In the genomic region with DNA sequence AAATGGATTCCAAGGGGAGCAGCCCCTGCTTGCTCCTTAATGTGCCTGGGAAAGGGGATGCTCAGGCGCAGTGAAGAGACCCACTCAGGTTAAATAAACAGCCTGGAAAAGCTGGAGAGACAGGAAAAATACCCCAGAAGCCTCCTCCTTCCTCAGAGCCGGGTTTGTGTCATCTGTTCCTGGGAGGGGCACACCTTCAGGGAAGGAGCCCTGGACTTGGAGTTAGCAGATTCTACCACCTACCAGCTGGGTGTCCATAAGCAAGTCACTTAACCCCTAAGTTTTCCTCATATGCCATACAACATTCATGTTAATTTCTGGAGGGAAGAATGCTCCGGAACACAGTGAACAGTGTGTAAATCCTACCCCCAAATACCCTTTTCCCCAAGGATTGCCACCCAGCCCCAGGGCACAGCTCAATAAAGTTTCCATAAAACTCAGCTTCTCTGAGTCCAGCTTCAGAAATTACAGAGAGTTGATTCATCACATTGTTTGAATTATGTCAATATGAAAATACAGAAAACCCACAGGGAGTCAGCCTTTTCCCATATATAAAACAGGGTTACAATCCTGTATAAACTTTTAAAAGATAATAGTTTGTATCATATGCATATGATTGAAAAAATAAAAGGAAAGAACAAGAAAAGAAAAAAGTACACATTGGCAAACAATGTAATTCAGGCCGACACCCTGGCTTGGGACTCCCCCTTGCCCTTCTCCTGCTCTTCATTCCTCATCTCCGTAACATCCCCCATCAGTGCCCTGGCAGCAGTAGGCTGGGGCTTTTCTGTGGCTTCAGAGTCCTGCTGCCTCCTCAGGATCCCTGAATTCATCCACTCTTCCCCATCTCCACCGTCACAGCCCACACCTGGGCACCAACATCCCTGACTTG, we compare ENCODE assay signal across 1 cellular context.
TF ChIP-seq lines count a peak whose summit lies in the region.

No MANE protein-coding gene starts in this region.

TF ChIP-seq in HEK293, 187 proteins besides CTCF, POLR2A, EP300 and RAD21 (continued from another document):
- TF ChIP-seq, protein P1, sequence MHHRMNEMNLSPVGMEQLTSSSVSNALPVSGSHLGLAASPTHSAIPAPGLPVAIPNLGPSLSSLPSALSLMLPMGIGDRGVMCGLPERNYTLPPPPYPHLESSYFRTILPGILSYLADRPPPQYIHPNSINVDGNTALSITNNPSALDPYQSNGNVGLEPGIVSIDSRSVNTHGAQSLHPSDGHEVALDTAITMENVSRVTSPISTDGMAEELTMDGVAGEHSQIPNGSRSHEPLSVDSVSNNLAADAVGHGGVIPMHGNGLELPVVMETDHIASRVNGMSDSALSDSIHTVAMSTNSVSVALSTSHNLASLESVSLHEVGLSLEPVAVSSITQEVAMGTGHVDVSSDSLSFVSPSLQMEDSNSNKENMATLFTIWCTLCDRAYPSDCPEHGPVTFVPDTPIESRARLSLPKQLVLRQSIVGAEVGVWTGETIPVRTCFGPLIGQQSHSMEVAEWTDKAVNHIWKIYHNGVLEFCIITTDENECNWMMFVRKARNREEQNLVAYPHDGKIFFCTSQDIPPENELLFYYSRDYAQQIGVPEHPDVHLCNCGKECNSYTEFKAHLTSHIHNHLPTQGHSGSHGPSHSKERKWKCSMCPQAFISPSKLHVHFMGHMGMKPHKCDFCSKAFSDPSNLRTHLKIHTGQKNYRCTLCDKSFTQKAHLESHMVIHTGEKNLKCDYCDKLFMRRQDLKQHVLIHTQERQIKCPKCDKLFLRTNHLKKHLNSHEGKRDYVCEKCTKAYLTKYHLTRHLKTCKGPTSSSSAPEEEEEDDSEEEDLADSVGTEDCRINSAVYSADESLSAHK (tag by site-specific recombination; IDR thresholded peaks at IDR 0.05), result peak; percentile 13; the same call in 1 of the 2 replicates
- TF ChIP-seq, protein P2, sequence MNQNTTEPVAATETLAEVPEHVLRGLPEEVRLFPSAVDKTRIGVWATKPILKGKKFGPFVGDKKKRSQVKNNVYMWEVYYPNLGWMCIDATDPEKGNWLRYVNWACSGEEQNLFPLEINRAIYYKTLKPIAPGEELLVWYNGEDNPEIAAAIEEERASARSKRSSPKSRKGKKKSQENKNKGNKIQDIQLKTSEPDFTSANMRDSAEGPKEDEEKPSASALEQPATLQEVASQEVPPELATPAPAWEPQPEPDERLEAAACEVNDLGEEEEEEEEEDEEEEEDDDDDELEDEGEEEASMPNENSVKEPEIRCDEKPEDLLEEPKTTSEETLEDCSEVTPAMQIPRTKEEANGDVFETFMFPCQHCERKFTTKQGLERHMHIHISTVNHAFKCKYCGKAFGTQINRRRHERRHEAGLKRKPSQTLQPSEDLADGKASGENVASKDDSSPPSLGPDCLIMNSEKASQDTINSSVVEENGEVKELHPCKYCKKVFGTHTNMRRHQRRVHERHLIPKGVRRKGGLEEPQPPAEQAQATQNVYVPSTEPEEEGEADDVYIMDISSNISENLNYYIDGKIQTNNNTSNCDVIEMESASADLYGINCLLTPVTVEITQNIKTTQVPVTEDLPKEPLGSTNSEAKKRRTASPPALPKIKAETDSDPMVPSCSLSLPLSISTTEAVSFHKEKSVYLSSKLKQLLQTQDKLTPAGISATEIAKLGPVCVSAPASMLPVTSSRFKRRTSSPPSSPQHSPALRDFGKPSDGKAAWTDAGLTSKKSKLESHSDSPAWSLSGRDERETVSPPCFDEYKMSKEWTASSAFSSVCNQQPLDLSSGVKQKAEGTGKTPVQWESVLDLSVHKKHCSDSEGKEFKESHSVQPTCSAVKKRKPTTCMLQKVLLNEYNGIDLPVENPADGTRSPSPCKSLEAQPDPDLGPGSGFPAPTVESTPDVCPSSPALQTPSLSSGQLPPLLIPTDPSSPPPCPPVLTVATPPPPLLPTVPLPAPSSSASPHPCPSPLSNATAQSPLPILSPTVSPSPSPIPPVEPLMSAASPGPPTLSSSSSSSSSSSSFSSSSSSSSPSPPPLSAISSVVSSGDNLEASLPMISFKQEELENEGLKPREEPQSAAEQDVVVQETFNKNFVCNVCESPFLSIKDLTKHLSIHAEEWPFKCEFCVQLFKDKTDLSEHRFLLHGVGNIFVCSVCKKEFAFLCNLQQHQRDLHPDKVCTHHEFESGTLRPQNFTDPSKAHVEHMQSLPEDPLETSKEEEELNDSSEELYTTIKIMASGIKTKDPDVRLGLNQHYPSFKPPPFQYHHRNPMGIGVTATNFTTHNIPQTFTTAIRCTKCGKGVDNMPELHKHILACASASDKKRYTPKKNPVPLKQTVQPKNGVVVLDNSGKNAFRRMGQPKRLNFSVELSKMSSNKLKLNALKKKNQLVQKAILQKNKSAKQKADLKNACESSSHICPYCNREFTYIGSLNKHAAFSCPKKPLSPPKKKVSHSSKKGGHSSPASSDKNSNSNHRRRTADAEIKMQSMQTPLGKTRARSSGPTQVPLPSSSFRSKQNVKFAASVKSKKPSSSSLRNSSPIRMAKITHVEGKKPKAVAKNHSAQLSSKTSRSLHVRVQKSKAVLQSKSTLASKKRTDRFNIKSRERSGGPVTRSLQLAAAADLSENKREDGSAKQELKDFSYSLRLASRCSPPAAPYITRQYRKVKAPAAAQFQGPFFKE (tag by site-specific recombination; IDR thresholded peaks at IDR 0.05; ENCODE audit: borderline replicate concordance), result no peak
- no peak for TF ChIP-seq ZNF175 (tag by site-specific recombination; IDR thresholded peaks at IDR 0.05)
- TF ChIP-seq ZNF423 (tag by site-specific recombination; IDR thresholded peaks at IDR 0.05), result 0 out of 2 replicates have a peak, but pooled peaks have one; percentile 33
- 0 out of 2 replicates have a peak, but pooled peaks have one; percentile 16 for TF ChIP-seq ZNF843 (tag by site-specific recombination; IDR thresholded peaks at IDR 0.05)
- TF ChIP-seq, protein P3, sequence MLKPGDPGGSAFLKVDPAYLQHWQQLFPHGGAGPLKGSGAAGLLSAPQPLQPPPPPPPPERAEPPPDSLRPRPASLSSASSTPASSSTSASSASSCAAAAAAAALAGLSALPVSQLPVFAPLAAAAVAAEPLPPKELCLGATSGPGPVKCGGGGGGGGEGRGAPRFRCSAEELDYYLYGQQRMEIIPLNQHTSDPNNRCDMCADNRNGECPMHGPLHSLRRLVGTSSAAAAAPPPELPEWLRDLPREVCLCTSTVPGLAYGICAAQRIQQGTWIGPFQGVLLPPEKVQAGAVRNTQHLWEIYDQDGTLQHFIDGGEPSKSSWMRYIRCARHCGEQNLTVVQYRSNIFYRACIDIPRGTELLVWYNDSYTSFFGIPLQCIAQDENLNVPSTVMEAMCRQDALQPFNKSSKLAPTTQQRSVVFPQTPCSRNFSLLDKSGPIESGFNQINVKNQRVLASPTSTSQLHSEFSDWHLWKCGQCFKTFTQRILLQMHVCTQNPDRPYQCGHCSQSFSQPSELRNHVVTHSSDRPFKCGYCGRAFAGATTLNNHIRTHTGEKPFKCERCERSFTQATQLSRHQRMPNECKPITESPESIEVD (tag by site-specific recombination; IDR thresholded peaks at IDR 0.05), result 0 out of 2 replicates have a peak, but pooled peaks have one; percentile 24
- no peak for TF ChIP-seq ZNF202 (tag by site-specific recombination; IDR thresholded peaks at IDR 0.05; ENCODE audit: borderline replicate concordance)
- 0 out of 2 replicates have a peak, but pooled peaks have one; percentile 59 for TF ChIP-seq ZNF561 (tag by site-specific recombination; IDR thresholded peaks at IDR 0.05; ENCODE audit: borderline replicate concordance)
- no peak for TF ChIP-seq ZNF791 (tag by site-specific recombination; IDR thresholded peaks at IDR 0.05)
